In genomic region chr1:3407021-3407420, GRCh38 we compare ENCODE assay signal across 2 cellular contexts.
TF ChIP-seq lines count a peak whose summit lies in the region.

No MANE protein-coding gene starts in this region.

TF ChIP-seq in HEK293, 187 proteins besides CTCF, POLR2A, EP300 and RAD21:
- TF ChIP-seq ZNF488 (tag by site-specific recombination; IDR thresholded peaks at IDR 0.05) (no peak), ZEB2 (tag by site-specific recombination; IDR thresholded peaks at IDR 0.05) (no peak), PATZ1 (tag by site-specific recombination; IDR thresholded peaks at IDR 0.05) (no peak), ZNF548 (tag by site-specific recombination; IDR thresholded peaks at IDR 0.05) (no peak), ZNF280C (tag by site-specific recombination; IDR thresholded peaks at IDR 0.05) (no peak), SETDB1 (IDR thresholded peaks at IDR 0.05; ENCODE audit: insufficient read length, low read length) (no peak), ZBTB10 (tag by site-specific recombination; IDR thresholded peaks at IDR 0.05) (no peak), ZNF639 (tag by site-specific recombination; IDR thresholded peaks at IDR 0.05) (no peak), ZNF664 (tag by site-specific recombination; IDR thresholded peaks at IDR 0.05) (no peak), ZNF175 (tag by site-specific recombination; IDR thresholded peaks at IDR 0.05) (no peak), ZNF366 (tag by site-specific recombination; conservative IDR thresholded peaks at IDR 0.05) (no peak), ZNF239 (tag by site-specific recombination; IDR thresholded peaks at IDR 0.05) (no peak), ZNF2 (tag by site-specific recombination; IDR thresholded peaks at IDR 0.05) (no peak)

TF ChIP-seq in H1, 55 proteins besides CTCF, POLR2A, EP300 and RAD21:
- TF ChIP-seq EZH2 (IDR thresholded peaks at IDR 0.05; ENCODE audit: low read depth, low read length, severe bottlenecking) (no peak), RXRA (IDR thresholded peaks at IDR 0.05; ENCODE audit: insufficient read depth, low read depth, low read length) (no peak), RBBP5 (IDR thresholded peaks at IDR 0.05; ENCODE audit: borderline replicate concordance, low read depth, low read length) (no peak), JUND (IDR thresholded peaks at IDR 0.05; ENCODE audit: low read length) (no peak), MAFK (IDR thresholded peaks at IDR 0.05; ENCODE audit: low read depth, low read length) (no peak), USF2 (IDR thresholded peaks at IDR 0.05; ENCODE audit: low read length) (no peak), SIRT6 (IDR thresholded peaks at IDR 0.05; ENCODE audit: low read length) (no peak), KDM5A (IDR thresholded peaks at IDR 0.05; ENCODE audit: low read length) (no peak)
